Comparison of ENCODE assay signal across 19 cellular contexts in the genomic region with DNA sequence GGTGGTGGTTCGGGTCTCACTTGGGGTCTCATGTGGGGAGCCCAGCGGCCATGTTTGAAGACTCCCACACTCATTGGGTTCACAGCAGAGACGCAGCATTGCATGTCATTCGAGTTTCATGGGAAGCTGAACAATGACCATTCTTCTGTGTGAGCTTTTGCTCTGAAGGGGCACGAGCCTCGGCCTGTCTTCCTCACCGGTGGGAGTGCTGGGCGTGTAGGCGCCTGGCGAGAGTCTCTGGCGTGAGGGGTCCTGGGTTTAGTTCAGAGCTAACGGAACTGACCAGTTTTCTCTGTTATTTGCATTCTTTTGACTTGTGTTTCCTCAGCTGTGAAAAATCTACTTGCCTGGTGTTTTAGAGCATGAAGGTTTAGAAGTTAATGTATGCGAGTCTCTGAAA.
"Had no signal": no experiment of that assay in that cellular context is flagged by ENCODE, and none has a peak within 500 bp of the region (broad histone marks: within the 10 kb centered on the region; RNA-seq: fewer than 3 reads in every experiment).

No MANE protein-coding gene starts in this region.

- H3K4me3 ChIP-seq: coronary artery, heart right ventricle, lower lobe of right lung, SK-N-MC, thyroid gland, upper lobe of right lung had no signal

- H3K27me3 ChIP-seq: heart right ventricle, thyroid gland, upper lobe of right lung had no signal

- H3K9me3 Mint-ChIP-seq: activated CD4-positive, alpha-beta T cell treated with anti-CD3 and anti-CD28 coated beads, Interleukin-2, amount 10 ng/mL, durations not matched to agents 24 days and 14 days; activated CD8-positive, alpha-beta T cell treated with anti-CD3 and anti-CD28 coated beads for 36 hours; activated naive CD4-positive, alpha-beta T cell treated with anti-CD3 and anti-CD28 coated beads, Interleukin-2, amount 50 U/mL, for 72 hours; central memory CD8-positive, alpha-beta T cell; endodermal cell; mesothelial cell of epicardium; naive thymus-derived CD8-positive, alpha-beta T cell had no signal

- DNase-seq: activated gamma-delta T cell; activated T-cell treated with anti-CD3 and anti-CD28 coated beads for 4 hours; stimulated activated CD4-positive, alpha-beta T cell treated with anti-CD3 and anti-CD28 coated beads, Interleukin-4, amount 100 ng/mL, for 1 hour had no signal

- H3K36me3 Mint-ChIP-seq: activated CD8-positive, alpha-beta memory T cell treated with anti-CD3 and anti-CD28 coated beads, Interleukin-2, amount 10 ng/mL, durations not matched to agents 7 days and 5 days; activated naive CD4-positive, alpha-beta T cell treated with anti-CD3 and anti-CD28 coated beads, Interleukin-2, amount 50 U/mL, for 72 hours; naive thymus-derived CD8-positive, alpha-beta T cell had no signal

- H3K9me3 ChIP-seq: heart right ventricle, lower lobe of right lung, thyroid gland, upper lobe of right lung had no signal

- H3K4me1 Mint-ChIP-seq: central memory CD8-positive, alpha-beta T cell; mesothelial cell of epicardium had no signal

- ATAC-seq: activated CD4-positive, CD25-positive, alpha-beta regulatory T cell treated with anti-CD3 and anti-CD28 coated beads, Interleukin-2, amount 50 U/mL, for 24 hours; activated naive CD4-positive, alpha-beta T cell treated with anti-CD3 and anti-CD28 coated beads, Interleukin-2, amount 50 U/mL, for 72 hours; naive thymus-derived CD8-positive, alpha-beta T cell; stimulated activated naive CD8-positive, alpha-beta T cell treated with anti-CD3 and anti-CD28 coated beads, Interleukin-15, Interleukin-2, amounts not matched to agents 100 U/mL and 50 U/mL, for 24 hours had no signal

- H3K4me3 Mint-ChIP-seq: activated CD4-positive, alpha-beta T cell treated with anti-CD3 and anti-CD28 coated beads, Interleukin-2, amount 10 ng/mL, durations not matched to agents 24 days and 14 days; activated CD8-positive, alpha-beta memory T cell treated with anti-CD3 and anti-CD28 coated beads, Interleukin-2, amount 10 ng/mL, durations not matched to agents 7 days and 5 days; activated CD8-positive, alpha-beta T cell treated with anti-CD3 and anti-CD28 coated beads for 36 hours; central memory CD8-positive, alpha-beta T cell; endodermal cell; mesothelial cell of epicardium; naive thymus-derived CD8-positive, alpha-beta T cell had no signal

- H3K36me3 ChIP-seq: lower lobe of right lung had no signal

- H3K27me3 Mint-ChIP-seq: activated CD8-positive, alpha-beta memory T cell treated with anti-CD3 and anti-CD28 coated beads, Interleukin-2, amount 10 ng/mL, durations not matched to agents 7 days and 5 days; activated CD8-positive, alpha-beta T cell treated with anti-CD3 and anti-CD28 coated beads for 36 hours; central memory CD8-positive, alpha-beta T cell; naive thymus-derived CD8-positive, alpha-beta T cell had no signal

- H3K27ac ChIP-seq: coronary artery, lower lobe of right lung, SK-N-MC, thyroid gland, upper lobe of right lung had no signal

- H3K4me1 ChIP-seq: thyroid gland had no signal

- H3K27ac Mint-ChIP-seq: activated CD4-positive, alpha-beta T cell treated with anti-CD3 and anti-CD28 coated beads, Interleukin-2, amount 10 ng/mL, durations not matched to agents 24 days and 14 days; activated CD8-positive, alpha-beta memory T cell treated with anti-CD3 and anti-CD28 coated beads, Interleukin-2, amount 10 ng/mL, durations not matched to agents 7 days and 5 days; activated CD8-positive, alpha-beta T cell treated with anti-CD3 and anti-CD28 coated beads for 36 hours; activated naive CD4-positive, alpha-beta T cell treated with anti-CD3 and anti-CD28 coated beads, Interleukin-2, amount 50 U/mL, for 72 hours; endodermal cell; mesothelial cell of epicardium had no signal
